In the genomic region with DNA sequence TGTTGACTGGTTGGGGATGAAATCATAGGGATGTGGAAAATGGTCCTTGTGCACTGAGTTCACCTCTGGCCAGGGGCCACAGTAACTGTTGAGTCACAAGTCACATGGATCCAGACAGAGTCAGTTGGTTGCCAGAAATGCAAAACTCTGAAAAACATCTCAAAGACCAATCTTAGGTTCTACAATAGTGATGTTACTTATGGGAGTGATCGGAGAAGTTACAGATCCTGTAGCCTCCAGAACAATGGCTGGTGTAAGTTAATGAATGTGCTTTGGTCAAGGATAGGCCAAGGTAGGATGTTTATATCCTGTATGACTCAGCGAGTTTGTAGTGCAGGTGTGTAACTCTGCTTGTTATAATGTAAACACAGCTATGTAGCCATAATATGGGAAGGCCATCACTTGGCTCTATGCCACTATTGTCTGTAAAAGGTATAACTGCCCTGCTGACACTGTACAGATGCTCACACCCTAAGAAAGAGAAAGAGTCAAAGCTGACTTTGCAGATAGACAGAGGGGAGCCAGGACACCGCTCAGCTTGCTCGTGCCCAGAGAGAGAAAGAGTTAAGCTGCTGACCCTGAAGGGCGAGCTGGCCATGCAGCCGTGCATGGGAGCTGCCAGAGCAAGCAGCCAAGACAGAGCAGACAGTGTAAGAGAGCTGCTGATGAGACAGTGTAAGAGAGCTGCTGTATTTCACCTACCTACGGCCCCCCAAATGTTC, we compare ENCODE assay signal across 1 cellular context.
TF ChIP-seq lines count a peak whose summit lies in the region.

No MANE protein-coding gene starts in this region.

TF ChIP-seq in HepG2, 621 proteins besides CTCF, POLR2A, EP300 and RAD21 (continued from another document and continues in another):
- TF ChIP-seq ZNF10 (CRISPR knock-in tag; IDR thresholded peaks at IDR 0.05; ENCODE audit: borderline replicate concordance, low read depth) (no peak), ZNF7 (CRISPR knock-in tag; IDR thresholded peaks at IDR 0.05) (no peak), USF2 (IDR thresholded peaks at IDR 0.05; ENCODE audit: low read depth, low read length) (no peak), USF2 (CRISPR knock-in tag; IDR thresholded peaks at IDR 0.05; ENCODE audit: borderline replicate concordance) (no peak), ELK4 (CRISPR knock-in tag; IDR thresholded peaks at IDR 0.05; ENCODE audit: borderline replicate concordance) (no peak), DRAP1 (CRISPR knock-in tag; IDR thresholded peaks at IDR 0.05) (peak; percentile 19), FOXO1 (CRISPR knock-in tag; IDR thresholded peaks at IDR 0.05) (peak; percentile 91), KLF12 (CRISPR knock-in tag; IDR thresholded peaks at IDR 0.05; ENCODE audit: borderline replicate concordance) (no peak), ZFP36L2 (CRISPR knock-in tag; IDR thresholded peaks at IDR 0.05) (no peak), SIN3B (IDR thresholded peaks at IDR 0.05; ENCODE audit: low read length) (no peak), ZNF451 (CRISPR knock-in tag; IDR thresholded peaks at IDR 0.05) (no peak), RXRB (CRISPR knock-in tag; IDR thresholded peaks at IDR 0.05; ENCODE audit: borderline replicate concordance) (peak; percentile 87), POGZ (CRISPR knock-in tag; IDR thresholded peaks at IDR 0.05) (peak; percentile 78), TCF12 (IDR thresholded peaks at IDR 0.05) (no peak), TCF12 (CRISPR knock-in tag; IDR thresholded peaks at IDR 0.05) (0 out of 2 replicates have a peak, but pooled peaks have one; percentile 31), ZNF460 (CRISPR knock-in tag; IDR thresholded peaks at IDR 0.05; ENCODE audit: borderline replicate concordance) (no peak), MAFG (CRISPR knock-in tag; IDR thresholded peaks at IDR 0.05) (peak; percentile 78), ZBTB33 (CRISPR knock-in tag; IDR thresholded peaks at IDR 0.05) (no peak), MAF1 (CRISPR knock-in tag; IDR thresholded peaks at IDR 0.05; ENCODE audit: borderline replicate concordance) (no peak), ZNF232 (CRISPR knock-in tag; IDR thresholded peaks at IDR 0.05; ENCODE audit: borderline replicate concordance) (no peak), SAP130 (CRISPR knock-in tag; IDR thresholded peaks at IDR 0.05; ENCODE audit: low read depth) (peak; percentile 72), ZNF556 (CRISPR knock-in tag; IDR thresholded peaks at IDR 0.05; ENCODE audit: borderline replicate concordance) (no peak), RCOR2 (CRISPR knock-in tag; IDR thresholded peaks at IDR 0.05) (peak; percentile 94), REPIN1 (CRISPR knock-in tag; IDR thresholded peaks at IDR 0.05; ENCODE audit: borderline replicate concordance, low read depth) (no peak), TARDBP (CRISPR knock-in tag; IDR thresholded peaks at IDR 0.05) (peak; percentile 74), ZNF839 (CRISPR knock-in tag; IDR thresholded peaks at IDR 0.05; ENCODE audit: borderline replicate concordance) (no peak), ZBTB25 (CRISPR knock-in tag; IDR thresholded peaks at IDR 0.05) (peak; percentile 70), ZNF431 (CRISPR knock-in tag; IDR thresholded peaks at IDR 0.05; ENCODE audit: borderline replicate concordance, low read depth) (no peak)
- TF ChIP-seq, protein P1, sequence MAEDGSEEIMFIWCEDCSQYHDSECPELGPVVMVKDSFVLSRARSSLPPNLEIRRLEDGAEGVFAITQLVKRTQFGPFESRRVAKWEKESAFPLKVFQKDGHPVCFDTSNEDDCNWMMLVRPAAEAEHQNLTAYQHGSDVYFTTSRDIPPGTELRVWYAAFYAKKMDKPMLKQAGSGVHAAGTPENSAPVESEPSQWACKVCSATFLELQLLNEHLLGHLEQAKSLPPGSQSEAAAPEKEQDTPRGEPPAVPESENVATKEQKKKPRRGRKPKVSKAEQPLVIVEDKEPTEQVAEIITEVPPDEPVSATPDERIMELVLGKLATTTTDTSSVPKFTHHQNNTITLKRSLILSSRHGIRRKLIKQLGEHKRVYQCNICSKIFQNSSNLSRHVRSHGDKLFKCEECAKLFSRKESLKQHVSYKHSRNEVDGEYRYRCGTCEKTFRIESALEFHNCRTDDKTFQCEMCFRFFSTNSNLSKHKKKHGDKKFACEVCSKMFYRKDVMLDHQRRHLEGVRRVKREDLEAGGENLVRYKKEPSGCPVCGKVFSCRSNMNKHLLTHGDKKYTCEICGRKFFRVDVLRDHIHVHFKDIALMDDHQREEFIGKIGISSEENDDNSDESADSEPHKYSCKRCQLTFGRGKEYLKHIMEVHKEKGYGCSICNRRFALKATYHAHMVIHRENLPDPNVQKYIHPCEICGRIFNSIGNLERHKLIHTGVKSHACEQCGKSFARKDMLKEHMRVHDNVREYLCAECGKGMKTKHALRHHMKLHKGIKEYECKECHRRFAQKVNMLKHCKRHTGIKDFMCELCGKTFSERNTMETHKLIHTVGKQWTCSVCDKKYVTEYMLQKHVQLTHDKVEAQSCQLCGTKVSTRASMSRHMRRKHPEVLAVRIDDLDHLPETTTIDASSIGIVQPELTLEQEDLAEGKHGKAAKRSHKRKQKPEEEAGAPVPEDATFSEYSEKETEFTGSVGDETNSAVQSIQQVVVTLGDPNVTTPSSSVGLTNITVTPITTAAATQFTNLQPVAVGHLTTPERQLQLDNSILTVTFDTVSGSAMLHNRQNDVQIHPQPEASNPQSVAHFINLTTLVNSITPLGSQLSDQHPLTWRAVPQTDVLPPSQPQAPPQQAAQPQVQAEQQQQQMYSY (CRISPR knock-in tag; IDR thresholded peaks at IDR 0.05) = no peak
- TF ChIP-seq, protein P2, sequence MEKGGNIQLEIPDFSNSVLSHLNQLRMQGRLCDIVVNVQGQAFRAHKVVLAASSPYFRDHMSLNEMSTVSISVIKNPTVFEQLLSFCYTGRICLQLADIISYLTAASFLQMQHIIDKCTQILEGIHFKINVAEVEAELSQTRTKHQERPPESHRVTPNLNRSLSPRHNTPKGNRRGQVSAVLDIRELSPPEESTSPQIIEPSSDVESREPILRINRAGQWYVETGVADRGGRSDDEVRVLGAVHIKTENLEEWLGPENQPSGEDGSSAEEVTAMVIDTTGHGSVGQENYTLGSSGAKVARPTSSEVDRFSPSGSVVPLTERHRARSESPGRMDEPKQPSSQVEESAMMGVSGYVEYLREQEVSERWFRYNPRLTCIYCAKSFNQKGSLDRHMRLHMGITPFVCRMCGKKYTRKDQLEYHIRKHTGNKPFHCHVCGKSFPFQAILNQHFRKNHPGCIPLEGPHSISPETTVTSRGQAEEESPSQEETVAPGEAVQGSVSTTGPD (CRISPR knock-in tag; IDR thresholded peaks at IDR 0.05) = no peak
- TF ChIP-seq, protein P3, sequence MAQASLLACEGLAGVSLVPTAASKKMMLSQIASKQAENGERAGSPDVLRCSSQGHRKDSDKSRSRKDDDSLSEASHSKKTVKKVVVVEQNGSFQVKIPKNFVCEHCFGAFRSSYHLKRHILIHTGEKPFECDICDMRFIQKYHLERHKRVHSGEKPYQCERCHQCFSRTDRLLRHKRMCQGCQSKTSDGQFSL (CRISPR knock-in tag; IDR thresholded peaks at IDR 0.05) = no peak
- TF ChIP-seq, protein P4, sequence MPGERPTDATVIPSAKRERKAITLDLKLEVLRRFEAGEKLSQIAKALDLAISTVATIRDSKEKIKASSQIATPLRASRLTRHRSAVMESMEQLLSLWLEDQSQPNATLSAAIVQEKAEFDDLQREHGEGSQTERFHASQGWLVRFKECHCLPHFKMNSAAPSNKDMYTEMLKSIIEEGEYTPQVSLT (CRISPR knock-in tag; IDR thresholded peaks at IDR 0.05; ENCODE audit: borderline replicate concordance, low read depth) = no peak
- TF ChIP-seq, protein P5, sequence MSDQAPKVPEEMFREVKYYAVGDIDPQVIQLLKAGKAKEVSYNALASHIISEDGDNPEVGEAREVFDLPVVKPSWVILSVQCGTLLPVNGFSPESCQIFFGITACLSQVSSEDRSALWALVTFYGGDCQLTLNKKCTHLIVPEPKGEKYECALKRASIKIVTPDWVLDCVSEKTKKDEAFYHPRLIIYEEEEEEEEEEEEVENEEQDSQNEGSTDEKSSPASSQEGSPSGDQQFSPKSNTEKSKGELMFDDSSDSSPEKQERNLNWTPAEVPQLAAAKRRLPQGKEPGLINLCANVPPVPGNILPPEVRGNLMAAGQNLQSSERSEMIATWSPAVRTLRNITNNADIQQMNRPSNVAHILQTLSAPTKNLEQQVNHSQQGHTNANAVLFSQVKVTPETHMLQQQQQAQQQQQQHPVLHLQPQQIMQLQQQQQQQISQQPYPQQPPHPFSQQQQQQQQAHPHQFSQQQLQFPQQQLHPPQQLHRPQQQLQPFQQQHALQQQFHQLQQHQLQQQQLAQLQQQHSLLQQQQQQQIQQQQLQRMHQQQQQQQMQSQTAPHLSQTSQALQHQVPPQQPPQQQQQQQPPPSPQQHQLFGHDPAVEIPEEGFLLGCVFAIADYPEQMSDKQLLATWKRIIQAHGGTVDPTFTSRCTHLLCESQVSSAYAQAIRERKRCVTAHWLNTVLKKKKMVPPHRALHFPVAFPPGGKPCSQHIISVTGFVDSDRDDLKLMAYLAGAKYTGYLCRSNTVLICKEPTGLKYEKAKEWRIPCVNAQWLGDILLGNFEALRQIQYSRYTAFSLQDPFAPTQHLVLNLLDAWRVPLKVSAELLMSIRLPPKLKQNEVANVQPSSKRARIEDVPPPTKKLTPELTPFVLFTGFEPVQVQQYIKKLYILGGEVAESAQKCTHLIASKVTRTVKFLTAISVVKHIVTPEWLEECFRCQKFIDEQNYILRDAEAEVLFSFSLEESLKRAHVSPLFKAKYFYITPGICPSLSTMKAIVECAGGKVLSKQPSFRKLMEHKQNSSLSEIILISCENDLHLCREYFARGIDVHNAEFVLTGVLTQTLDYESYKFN (CRISPR knock-in tag; conservative IDR thresholded peaks at IDR 0.05) = peak; percentile 70
